Comparison of ENCODE assay signal across 5 cellular contexts in the genomic region with DNA sequence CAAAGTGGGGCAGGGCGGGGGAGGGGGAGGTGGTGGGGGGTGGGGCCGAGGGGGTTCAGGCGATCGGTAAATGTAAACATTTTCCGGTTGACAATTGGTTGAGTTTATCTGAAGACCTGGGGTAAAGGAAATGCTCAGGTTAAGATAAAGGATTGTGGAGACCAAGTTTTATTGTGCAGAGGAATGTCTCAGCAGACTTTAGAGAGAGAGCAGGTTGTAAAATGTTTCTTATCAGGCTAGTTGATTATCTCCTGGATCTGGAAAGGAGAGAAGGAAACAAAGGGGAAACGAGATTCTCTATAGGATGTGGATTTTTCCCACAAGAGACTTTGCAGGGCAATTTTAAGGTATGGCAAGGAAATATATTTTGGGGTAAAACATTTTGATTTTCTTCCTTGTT. TPM values are rescaled to one million over a fixed set of nuclear protein-coding genes. Genes with fewer than 3 reads are reported as not detected.
DNase-seq lines count a peak whose midpoint lies in the region; ATAC-seq, FAIRE-seq and TF ChIP-seq lines count a peak whose summit lies in the region.
"Not testable (repeated sequence)": the region's sequence is repeated elsewhere in the genome, so short reads cannot be mapped to it uniquely, and the experiment has no call there.

No MANE protein-coding gene starts in this region.

- H3F3A ChIP-seq in neural progenitor cell (ENCODE audit: low read depth) = peaks cover 28% of the 10 kb centered on the region

- not testable (repeated sequence) for TF ChIP-seq CTCF in H9 (conservative IDR thresholded peaks at IDR 0.05); VCaP (conservative IDR thresholded peaks at IDR 0.05); endothelial cell (IDR thresholded peaks at IDR 0.05; ENCODE audit: unreplicated experiment); HepG2 (CRISPR knock-in tag; IDR thresholded peaks at IDR 0.05); neural progenitor cell (IDR thresholded peaks at IDR 0.05)

- POLR2A ChIA-PET in HepG2 (lab: Yijun Ruan, JAX) = interaction anchor here (1.5 to 1.8 kb wide), 1 partner anchor 23 kb away, joined by 7 to 12 read pairs; the partner anchor contains the start of gene TNRC6C

- not testable (repeated sequence) for H3K36me3 ChIP-seq in HepG2 (replicated peaks in 1 of 2; ENCODE audit: control insufficient read depth in 1 of 2, insufficient read depth in 2 of 2, low read length in 2 of 2); neural progenitor cell

- H4K8ac ChIP-seq in H9 (replicated peaks; ENCODE audit: insufficient read length, low read depth, low read length) = not testable (repeated sequence)

- BruUV-seq in HepG2 (replicated peaks; lab: Mats Ljungman, UMichigan) = not testable (repeated sequence)

- not testable (repeated sequence) for DNase-seq in H9; endothelial cell (ENCODE audit: low spot score); HepG2 (ENCODE audit: low spot score); neural progenitor cell (ENCODE audit: low spot score)

- H3T11ph ChIP-seq in H9 (ENCODE audit: low read length) = not testable (repeated sequence)

- not testable (repeated sequence) for H3K79me1 ChIP-seq in H9 (ENCODE audit: insufficient read depth, low read depth, low read length, poor library complexity, severe bottlenecking)

- not testable (repeated sequence) for H4K91ac ChIP-seq in H9 (ENCODE audit: insufficient read length, low read depth, low read length)

- H3K4me1 Mint-ChIP-seq in H9 = peaks cover 48 to 50% of the 10 kb centered on the region in 2 experiments
- H3K4me1 Mint-ChIP-seq in endothelial cell (ENCODE audit: unreplicated experiment) = peaks cover 36% of the 10 kb centered on the region
- H3K4me1 Mint-ChIP-seq in neural progenitor cell = peaks cover 29% of the 10 kb centered on the region

- H3K4ac ChIP-seq in H9 (ENCODE audit: low read depth, low read length) = not testable (repeated sequence)

- H3K9me3 ChIP-seq in H9 (ENCODE audit: control insufficient read depth, low read depth, low read length); HepG2 (ENCODE audit: low read length); neural progenitor cell (ENCODE audit: low read depth): not testable (repeated sequence)

- H3K4me3 Mint-ChIP-seq in H9 (peak overlapping the region in 1 of 2 experiments; percentile 15; a peak in 2 of 5 replicates), endothelial cell (ENCODE audit: unreplicated experiment) (peak overlapping the region; percentile 40)
- not testable (repeated sequence) for H3K4me3 Mint-ChIP-seq in neural progenitor cell

- not testable (repeated sequence) for H3K14ac ChIP-seq in H9 (ENCODE audit: insufficient read depth, low read length)

- TF ChIP-seq EP300 in HepG2 (IDR thresholded peaks at IDR 0.05; ENCODE audit: low read depth in 2 of 2, low read length in 2 of 2); HepG2 (CRISPR knock-in tag; IDR thresholded peaks at IDR 0.05; ENCODE audit: borderline replicate concordance): not testable (repeated sequence)

- H2BK20ac ChIP-seq in H9 (ENCODE audit: low read depth, low read length, poor library complexity, severe bottlenecking) = not testable (repeated sequence)

- not testable (repeated sequence) for H2BK5ac ChIP-seq in H9 (ENCODE audit: insufficient read length, low read length)

- H3K18ac ChIP-seq in H9 (ENCODE audit: insufficient read length, low read depth, low read length) = not testable (repeated sequence)

- not testable (repeated sequence) for H3K27me3 Mint-ChIP-seq in H9 (ENCODE audit: low read depth); endothelial cell (ENCODE audit: unreplicated experiment); neural progenitor cell (ENCODE audit: insufficient read depth, low read depth)

- H3K9ac ChIP-seq in H9 (ENCODE audit: extremely low read depth, insufficient read length, low read length); HepG2 (ENCODE audit: insufficient read depth, low read depth, low read length); neural progenitor cell: not testable (repeated sequence)

- H2BK15ac ChIP-seq in H9 (ENCODE audit: low read depth, low read length) = not testable (repeated sequence)

- not testable (repeated sequence) for H3K23me2 ChIP-seq in H9 (ENCODE audit: insufficient read length, low read depth, low read length, poor library complexity, severe bottlenecking)

- H3K27me3 ChIP-seq in H9 (ENCODE audit: insufficient read depth, low read length); neural progenitor cell: not testable (repeated sequence)
- H3K27me3 ChIP-seq in HepG2 (ENCODE audit: control insufficient read depth in 1 of 2, insufficient read depth in 2 of 2, low read length in 2 of 2) = peaks cover 6 to 45% of the 10 kb centered on the region in 2 experiments; a peak in 4 of 5 replicates

- not testable (repeated sequence) for H2BK12ac ChIP-seq in H9 (ENCODE audit: insufficient read length, low read depth, low read length)

- not testable (repeated sequence) for ATAC-seq in HepG2

- not testable (repeated sequence) for H3K36me3 Mint-ChIP-seq in H9 (ENCODE audit: insufficient read depth in 1 of 3, low read depth in 3 of 3); endothelial cell (ENCODE audit: low read depth, unreplicated experiment); neural progenitor cell

- not testable (repeated sequence) for FAIRE-seq in HepG2 (lab: Jason Lieb, UNC)

- TF ChIP-seq RAD21 in HepG2 (CRISPR knock-in tag; IDR thresholded peaks at IDR 0.05) = not testable (repeated sequence)

- not testable (repeated sequence) for H2BK120ac ChIP-seq in H9 (ENCODE audit: low read depth, low read length, poor library complexity, severe bottlenecking)

- intact Hi-C loops in HepG2 (cut with micrococcal nuclease; ENCODE audit: unreplicated experiment) = not testable (repeated sequence)

- not testable (repeated sequence) for H3K23ac ChIP-seq in H9 (ENCODE audit: insufficient read length, low read depth, low read length)

- not testable (repeated sequence) for H3K56ac ChIP-seq in H9 (ENCODE audit: insufficient read length, low read depth, low read length)

- H4K20me1 ChIP-seq in H9 (ENCODE audit: control insufficient read depth, insufficient read depth, insufficient read length); HepG2 (ENCODE audit: insufficient read depth, low read length); neural progenitor cell (ENCODE audit: low read depth): not testable (repeated sequence)

- no CpG with 5 or more reads among the region's 6 CpGs for WGBS in H9 (ENCODE audit: extremely low coverage, insufficient read length, low lambda C conversion rate)
- under 1% methylated on average over 6 of the region's 6 CpGs for WGBS in HepG2 (ENCODE audit: low lambda C conversion rate)

- TF ChIP-seq POLR2A in HepG2 (IDR thresholded peaks at IDR 0.05; ENCODE audit: insufficient read depth in 1 of 2, low read depth in 2 of 2, low read length in 2 of 2) = not testable (repeated sequence)

- not testable (repeated sequence) for H2AK5ac ChIP-seq in H9 (ENCODE audit: insufficient read length, low read length)

- not testable (repeated sequence) for H2AFZ ChIP-seq in H9 (ENCODE audit: low read length); HepG2 (ENCODE audit: low read length); neural progenitor cell (replicated peaks)

- H3K79me2 ChIP-seq in H9 (ENCODE audit: insufficient read depth, low read length); HepG2 (ENCODE audit: insufficient read depth, low read length); neural progenitor cell (ENCODE audit: low read depth): not testable (repeated sequence)

- CTCF ChIA-PET in HepG2 (lab: Yijun Ruan, JAX; ENCODE audit: low intra/inter-chr PET ratio, low total read pairs) = not testable (repeated sequence)

- not testable (repeated sequence) for H3K4me1 ChIP-seq in H9 (ENCODE audit: insufficient read depth, low read length)
- peaks cover 15% of the 10 kb centered on the region for H3K4me1 ChIP-seq in HepG2 (ENCODE audit: insufficient read depth, low read length)
- peaks cover 31% of the 10 kb centered on the region for H3K4me1 ChIP-seq in neural progenitor cell

- H4K5ac ChIP-seq in H9 (ENCODE audit: insufficient read length, low read depth, low read length) = not testable (repeated sequence)

- not testable (repeated sequence) for H3K9me3 Mint-ChIP-seq in H9; endothelial cell (ENCODE audit: unreplicated experiment); neural progenitor cell

- H3K4me2 ChIP-seq in H9 (ENCODE audit: insufficient read depth, insufficient read length, low read length) = not testable (repeated sequence)
- H3K4me2 ChIP-seq in HepG2 (ENCODE audit: low read depth, low read length) (peak overlapping the region; percentile 74), neural progenitor cell (peak overlapping the region; percentile 62)

- H3K4me3 ChIP-seq in HepG2 (replicated peaks in 1 of 3; ENCODE audit: insufficient read depth in 1 of 3, low read depth in 2 of 3, low read length in 3 of 3); neural progenitor cell: not testable (repeated sequence)

- peak overlapping the region in 2 of 3 experiments; percentile 16 to 67; a peak in 2 of 7 replicates for H3K27ac Mint-ChIP-seq in H9
- peak overlapping the region; percentile 50 for H3K27ac Mint-ChIP-seq in endothelial cell (ENCODE audit: unreplicated experiment)
- H3K27ac Mint-ChIP-seq in neural progenitor cell = not testable (repeated sequence)

- in situ Hi-C loops in HepG2 (cut with HindIII; ENCODE audit: extremely low pct_ligation_motif_present, low pct_unique_long_range_greater_than_20kb) = not testable (repeated sequence)

- H3K27ac ChIP-seq in H9 (ENCODE audit: insufficient read length, low read depth, low read length); HepG2 (ENCODE audit: extremely low read length, insufficient read depth, low read length); neural progenitor cell: not testable (repeated sequence)
- peak overlapping the region; percentile 77 for H3K27ac ChIP-seq in VCaP

RNA-seq across cellular contexts. Expression of gene TNRC6C, which starts 22.8 kb away (rescaled TPM):
- total RNA-seq in H9 (2021) (24.7 and 25.7 TPM in 2 replicates), endothelial cell (ENCODE audit: unreplicated experiment) (13.1 TPM), HepG2 (2016; rRNA removed; fragmentation: Illumina TruSeq; extraction: Trizol) (4.7 and 4.9 TPM in 2 replicates), neural progenitor cell (ENCODE audit: low replicate concordance) (11.4 and 14.9 TPM in 2 replicates)
- 11.1 and 13.2 TPM in 2 replicates for total RNA-seq in HepG2 (2016; cell fraction: cytosol; rRNA removed; fragmentation: Illumina TruSeq; extraction: Trizol; ENCODE audit: low read depth)
- total RNA-seq in HepG2 (2016; cell fraction: insoluble cytoplasmic fraction; rRNA removed; fragmentation: Illumina TruSeq; extraction: Trizol) = 3.2 TPM in 2 replicates
- total RNA-seq in HepG2 (2016; cell fraction: membrane; rRNA removed; fragmentation: Illumina TruSeq; extraction: Trizol) = 2.2 and 2.9 TPM in 2 replicates
- total RNA-seq in HepG2 (2016; cell fraction: nucleus; rRNA removed; fragmentation: Illumina TruSeq; extraction: Trizol) = 7.0 and 9.7 TPM in 2 replicates
- polyA plus RNA-seq in HepG2 (2011; rRNA removed) = 0.61 and 0.66 TPM in 2 replicates
- polyA plus RNA-seq in HepG2 (2011; cell fraction: cytosol; rRNA removed) = 0.35 and 0.46 TPM in 2 replicates
- 3.4 and 4.2 TPM in 2 replicates for polyA plus RNA-seq in HepG2 (2011; cell fraction: nucleus; rRNA removed)
- 3.6 and 4.0 TPM in 2 replicates for polyA plus RNA-seq in HepG2 (2012)
- 0.14 and 0.17 TPM in 2 replicates for polyA plus RNA-seq in HepG2 (2016; cell fraction: cytosol; fragmentation: Illumina TruSeq; extraction: Trizol; ENCODE audit: low read depth)
- 2.5 and 3.2 TPM in 2 replicates for polyA plus RNA-seq in HepG2 (2016; cell fraction: insoluble cytoplasmic fraction; fragmentation: Illumina TruSeq; extraction: Trizol; ENCODE audit: low read depth)
- polyA plus RNA-seq in HepG2 (2016; cell fraction: membrane; fragmentation: Illumina TruSeq; extraction: Trizol; ENCODE audit: low read depth) = 0.18 and 0.30 TPM in 2 replicates
- polyA plus RNA-seq in HepG2 (2016; cell fraction: nucleus; fragmentation: Illumina TruSeq; extraction: Trizol; ENCODE audit: insufficient read depth, low read depth) = 10.3 and 10.4 TPM in 2 replicates
- 4.5 and 10.3 TPM in 2 replicates for polyA minus RNA-seq in HepG2 (2011; rRNA and poly(A)+ RNA removed; ENCODE audit: low replicate concordance)
- polyA minus RNA-seq in HepG2 (2011; cell fraction: cytosol; rRNA and poly(A)+ RNA removed) = 2.3 and 2.8 TPM in 2 replicates
- 6.7 and 7.3 TPM in 2 replicates for polyA minus RNA-seq in HepG2 (2011; cell fraction: nucleus; rRNA and poly(A)+ RNA removed)
